ENCODE assay signal across 10 cellular contexts in genomic region chr22:17922925-17923898, GRCh38.
A peak's percentile ranks its signal among the peaks of the same experiment; 100 is the strongest.
DNase-seq lines count a peak whose midpoint lies in the region; ATAC-seq and TF ChIP-seq lines count a peak whose summit lies in the region.
"Had no signal": no experiment of that assay in that cellular context is flagged by ENCODE, and none has a peak within 500 bp of the region (broad histone marks: within the 10 kb centered on the region; RNA-seq: fewer than 3 reads in every experiment).

No MANE protein-coding gene starts in this region.

- no peak overlapping the region for H3K4me3 ChIP-seq in AG09309 (ENCODE audit: control insufficient read depth, low read depth, low read length)
- no peak overlapping the region for H3K4me3 ChIP-seq in naive thymus-derived CD4-positive, alpha-beta T cell (ENCODE audit: low read length)

- H3K27ac Mint-ChIP-seq in naive B cell = peak overlapping the region in 5 of 6 donors; percentile 11 to 91 (median 79)
- H3K27ac Mint-ChIP-seq in naive thymus-derived CD4-positive, alpha-beta T cell = no peak overlapping the region

- H3K36me3 Mint-ChIP-seq in naive B cell = peaks cover 0 to 5% of the 10 kb centered on the region in 2 donors
- H3K36me3 Mint-ChIP-seq in naive thymus-derived CD4-positive, alpha-beta T cell = no peaks in the 10 kb centered on the region

- peaks cover 0 to 2% of the 10 kb centered on the region in 2 donors for H3K4me1 ChIP-seq in naive thymus-derived CD4-positive, alpha-beta T cell (ENCODE audit: control insufficient read depth in 2 of 2, insufficient read depth in 2 of 2, low read length in 2 of 2)

- CTCF ChIA-PET in naive thymus-derived CD4-positive, alpha-beta T cell (lab: Charles Lee) = no interaction called here

- no peaks in the 10 kb centered on the region for H3K27me3 ChIP-seq in naive thymus-derived CD4-positive, alpha-beta T cell (ENCODE audit: control insufficient read depth in 2 of 2, insufficient read depth in 2 of 2, low read length in 2 of 2)

- no peak for ATAC-seq in naive B cell (ENCODE audit: low read depth in 2 of 2)
- no peak for ATAC-seq in naive thymus-derived CD4-positive, alpha-beta T cell

- POLR2A ChIA-PET in naive thymus-derived CD4-positive, alpha-beta T cell (lab: Charles Lee) = no interaction called here

- no peaks in the 10 kb centered on the region for H3K27me3 Mint-ChIP-seq in naive B cell
- H3K27me3 Mint-ChIP-seq in naive thymus-derived CD4-positive, alpha-beta T cell = no peaks in the 10 kb centered on the region

- DNase-seq in AG09309 (ENCODE audit: low read depth) (peak; percentile 28), NCI-H446 (lab: John Stamatoyannopoulos, UW) (peak; percentile 61 to 93), epithelial cell of prostate (ENCODE audit: low read depth, low spot score) (no peak), naive B cell (no peak), midbrain (lab: John Stamatoyannopoulos, UW) (no peak), NCI-H1092 (lab: John Stamatoyannopoulos, UW) (no peak)
- no peak for DNase-seq in naive thymus-derived CD4-positive, alpha-beta T cell
- DNase-seq in stimulated activated CD8-positive, alpha-beta memory T cell treated with anti-CD3 and anti-CD28 coated beads, Interleukin-4, amount 100 ng/mL, for 48 hours = no peak
- DNase-seq: activated CD4-positive, CD25-positive, alpha-beta regulatory T cell; occipital lobe had no signal

- no peaks in the 10 kb centered on the region for H3K36me3 ChIP-seq in naive thymus-derived CD4-positive, alpha-beta T cell (ENCODE audit: control insufficient read depth in 2 of 3, insufficient read depth in 3 of 3, low read length in 3 of 3)

- no peak for TF ChIP-seq CTCF in AG09309 (IDR thresholded peaks at IDR 0.05; ENCODE audit: control insufficient read depth, insufficient read depth, low read depth, low read length, missing control alignments)

- H3K27ac ChIP-seq in epithelial cell of prostate = peak overlapping the region; percentile 67
- H3K27ac ChIP-seq in naive thymus-derived CD4-positive, alpha-beta T cell (ENCODE audit: low read depth, low read length) = no peak overlapping the region

- H3K4me1 Mint-ChIP-seq in naive B cell = peaks cover 0 to 70% (median 28%) of the 10 kb centered on the region in 3 donors
- peaks cover 5 to 18% (median 17%) of the 10 kb centered on the region in 7 donors for H3K4me1 Mint-ChIP-seq in naive thymus-derived CD4-positive, alpha-beta T cell

- peak overlapping the region in 4 of 8 donors; percentile 6 to 41 (median 31) for H3K4me3 Mint-ChIP-seq in naive B cell
- no peak overlapping the region for H3K4me3 Mint-ChIP-seq in naive thymus-derived CD4-positive, alpha-beta T cell

- no peaks in the 10 kb centered on the region for H3K9me3 Mint-ChIP-seq in naive B cell
- H3K9me3 Mint-ChIP-seq in naive thymus-derived CD4-positive, alpha-beta T cell = no peaks in the 10 kb centered on the region

- no peaks in the 10 kb centered on the region for H3K9me3 ChIP-seq in naive thymus-derived CD4-positive, alpha-beta T cell (ENCODE audit: control insufficient read depth in 2 of 3, low read length in 3 of 3)

- intact Hi-C loops in naive thymus-derived CD4-positive, alpha-beta T cell (cut with micrococcal nuclease) = no loop called here

Comparison
In these comparisons a context has a peak if more than half of its experiments do, and no peak if none do; other contexts are left out.
1. DNase-seq: peak in AG09309 (single experiment) and NCI-H446 (2 of 2); none in epithelial cell of prostate (single experiment), naive B cell (single experiment), midbrain (single experiment), naive thymus-derived CD4-positive, alpha-beta T cell (0 of 9), NCI-H1092 (single experiment) and stimulated activated CD8-positive, alpha-beta memory T cell treated with anti-CD3 and anti-CD28 coated beads, Interleukin-4, amount 100 ng/mL, for 48 hours (single experiment).
2. H3K27ac Mint-ChIP-seq: peak in naive B cell (5 of 6); none in naive thymus-derived CD4-positive, alpha-beta T cell (0 of 9).